ENCODE assay signal across 8 cellular contexts in the genomic region with DNA sequence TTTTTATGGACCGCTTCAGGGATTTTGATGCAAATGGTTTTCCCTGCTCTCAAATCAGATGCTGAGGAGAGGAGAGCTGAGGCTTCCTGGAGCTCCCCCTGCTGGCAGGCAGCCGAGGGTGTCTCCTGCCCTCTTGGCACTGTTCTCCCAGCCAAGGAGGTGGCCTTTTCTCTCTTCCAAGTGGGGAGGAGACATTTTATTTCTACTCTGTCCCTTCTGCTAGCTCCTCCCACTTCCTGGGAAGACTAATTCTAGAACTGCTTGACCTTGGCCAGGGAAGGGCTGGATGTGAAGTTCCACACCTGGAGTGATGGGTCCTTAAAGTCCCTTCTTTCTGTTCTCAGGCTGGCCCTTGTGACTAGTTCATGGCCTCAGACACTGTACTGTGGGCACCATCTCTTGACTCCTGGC.
DNase-seq lines count a peak whose midpoint lies in the region; ATAC-seq lines count a peak whose summit lies in the region.

No MANE protein-coding gene starts in this region.

- DNase-seq in AG08395 (ENCODE audit: low spot score) = peak; percentile 94
- peak; percentile 75 for DNase-seq in GM19238 (ENCODE audit: insufficient read length, low spot score)
- peak; percentile 62 for DNase-seq in NCI-H446 treated with DMSO at 0.1 percent for 48 hours (lab: John Stamatoyannopoulos, UW)
- peak; percentile 35 to 64 for DNase-seq in activated CD8-positive, alpha-beta memory T cell treated with anti-CD3 and anti-CD28 coated beads for 1 hour (ENCODE audit: extremely low read depth in 1 of 2, low read depth in 1 of 2)
- DNase-seq in effector CD8-positive, alpha-beta T cell (lab: John Stamatoyannopoulos, UW) = peak; percentile 59
- peak; percentile 94 for DNase-seq in medulla oblongata (ENCODE audit: extremely low spot score)
- DNase-seq in stimulated activated CD8-positive, alpha-beta memory T cell treated with anti-CD3 and anti-CD28 coated beads, Interleukin-12 subunit alpha, Interleukin-12 subunit beta, amount 100 ng/mL, for 1 hour (ENCODE audit: low read depth) = peak; percentile 56

- ATAC-seq in GM21576 (IDR thresholded peaks at IDR 0.05; ENCODE audit: unreplicated experiment) = no peak
